ENCODE assay signal across 9 cellular contexts in the genomic region with DNA sequence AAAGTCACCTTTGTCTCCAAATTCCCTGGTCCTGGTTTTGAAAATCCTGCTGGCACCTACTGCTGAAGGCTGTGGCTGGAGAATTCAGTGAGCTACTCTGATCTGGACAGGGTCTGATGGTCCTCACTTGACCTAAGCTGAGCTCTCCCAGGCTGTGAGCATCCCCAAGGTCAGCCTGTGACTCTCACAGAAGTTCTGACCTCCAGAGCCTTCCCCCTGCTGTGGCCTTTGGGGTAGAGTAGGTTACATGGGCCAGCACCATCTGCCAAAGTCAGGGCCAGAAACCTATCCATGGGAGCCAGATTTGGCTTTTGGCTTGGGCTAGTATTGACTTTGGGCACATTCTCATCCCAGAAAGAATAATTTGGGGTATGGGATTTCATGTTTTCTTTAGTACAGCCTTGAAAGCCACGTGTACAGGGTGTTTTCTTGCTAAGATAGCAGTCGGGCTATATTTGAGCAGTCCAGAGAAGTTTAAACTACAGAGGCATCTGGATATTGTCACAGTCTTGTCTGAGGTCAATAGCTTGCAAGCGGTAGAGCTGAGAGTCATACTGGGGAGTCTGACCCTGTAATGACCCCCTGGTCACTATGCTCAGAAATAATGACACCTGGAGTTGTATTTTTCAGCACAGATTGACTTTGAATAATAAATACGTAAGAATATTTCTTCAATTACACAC. TPM values are rescaled to one million over a fixed set of nuclear protein-coding genes. Genes with fewer than 3 reads are reported as not detected.
DNase-seq lines count a peak whose midpoint lies in the region; ATAC-seq and TF ChIP-seq lines count a peak whose summit lies in the region.
"Had no signal": no experiment of that assay in that cellular context is flagged by ENCODE, and none has a peak within 500 bp of the region (broad histone marks: within the 10 kb centered on the region; RNA-seq: fewer than 3 reads in every experiment).

No MANE protein-coding gene starts in this region.

- peaks cover 88% of the 10 kb centered on the region for H3K4me1 ChIP-seq in DOHH2 (ENCODE audit: control insufficient read depth, low read length)
- peaks cover 0 to 30% (median 0%) of the 10 kb centered on the region in 3 donors for H3K4me1 ChIP-seq in gastroesophageal sphincter
- H3K4me1 ChIP-seq in GM23248 (ENCODE audit: insufficient read depth) = peaks cover 7% of the 10 kb centered on the region
- H3K4me1 ChIP-seq: parathyroid adenoma had no signal

- H3K4me2 ChIP-seq in DOHH2 (ENCODE audit: low read length) (peak overlapping the region; percentile 95), GM23248 (ENCODE audit: unreplicated experiment) (no peak overlapping the region)

- H3K9ac ChIP-seq in GM23248 = no peak overlapping the region
- H3K9ac ChIP-seq: parathyroid adenoma had no signal

- H3K9me3 ChIP-seq in DOHH2 (ENCODE audit: control insufficient read depth, insufficient read depth, low read length) = no peaks in the 10 kb centered on the region
- no peaks in the 10 kb centered on the region for H3K9me3 ChIP-seq in gastroesophageal sphincter
- no peaks in the 10 kb centered on the region for H3K9me3 ChIP-seq in GM23248 (ENCODE audit: low read depth)

- H3K36me3 ChIP-seq in DOHH2 (ENCODE audit: control insufficient read depth, low read length) (peaks cover 5% of the 10 kb centered on the region), gastroesophageal sphincter (peaks cover 0 to 19% of the 10 kb centered on the region in 2 donors), GM23248 (ENCODE audit: low read depth) (no peaks in the 10 kb centered on the region)

- TF ChIP-seq CTCF in DOHH2 (IDR thresholded peaks at IDR 0.05; ENCODE audit: low read depth, low read length, poor library complexity, severe bottlenecking) (no peak), gastroesophageal sphincter (IDR thresholded peaks at IDR 0.05) (no peak), progenitor cell of endocrine pancreas (IDR thresholded peaks at IDR 0.05; ENCODE audit: unreplicated experiment) (no peak)

- TF ChIP-seq EP300 in gastroesophageal sphincter (IDR thresholded peaks at IDR 0.05) = no peak

- peak overlapping the region; percentile 72 for H3K27ac Mint-ChIP-seq in progenitor cell of endocrine pancreas

- DNase-seq in NAMALWA (ENCODE audit: low spot score) (peak; percentile 38), progenitor cell of endocrine pancreas (ENCODE audit: low spot score, unreplicated experiment) (no peak), GM23248 (no peak), medulla oblongata (ENCODE audit: extremely low spot score) (no peak), NCI-H2227 (lab: John Stamatoyannopoulos, UW; ENCODE audit: unreplicated experiment) (no peak)

- H3K36me3 Mint-ChIP-seq in progenitor cell of endocrine pancreas (ENCODE audit: insufficient read depth) = peaks cover 1% of the 10 kb centered on the region

- no peaks in the 10 kb centered on the region for H3K9me3 Mint-ChIP-seq in progenitor cell of endocrine pancreas (ENCODE audit: low read depth)

- H3K27me3 Mint-ChIP-seq in progenitor cell of endocrine pancreas = no peaks in the 10 kb centered on the region

- H3K4me3 ChIP-seq in DOHH2 (ENCODE audit: low read length) (peak overlapping the region; percentile 68), gastroesophageal sphincter (no peak overlapping the region), GM23248 (no peak overlapping the region)

- 31 to 71% methylated on average over 1 to 4 of the region's 4 CpGs for whole genome bisulfite sequencing in gastroesophageal sphincter (ENCODE audit: low coverage in 1 of 2), 2 donors
- WGBS in GM23248 (ENCODE audit: low coverage in 1 of 2, low lambda C conversion rate in 2 of 2, missing lambda C conversion rate in 2 of 2), 2 experiments = 52 to 63% methylated on average over 4 of the region's 4 CpGs

- H3K9me2 ChIP-seq in DOHH2 (replicated peaks; ENCODE audit: control insufficient read depth, low read length) (no peaks in the 10 kb centered on the region), GM23248 (ENCODE audit: insufficient read depth) (no peaks in the 10 kb centered on the region)

- H3K79me2 ChIP-seq in DOHH2 (ENCODE audit: control insufficient read depth, low read length) (0 out of 2 replicates have a peak, but pooled peaks cover 4% of the 10 kb centered on the region), GM23248 (ENCODE audit: insufficient read depth) (no peaks in the 10 kb centered on the region)
- H3K79me2 ChIP-seq: parathyroid adenoma had no signal

- H4K20me1 ChIP-seq in DOHH2 (ENCODE audit: control insufficient read depth, insufficient read depth, low read depth, low read length) (no peaks in the 10 kb centered on the region), GM23248 (ENCODE audit: insufficient read depth) (no peaks in the 10 kb centered on the region)

- peaks cover 10% of the 10 kb centered on the region for H3K4me1 Mint-ChIP-seq in progenitor cell of endocrine pancreas (ENCODE audit: low read depth)

- no peak overlapping the region for H2AFZ ChIP-seq in GM23248
- H2AFZ ChIP-seq: parathyroid adenoma had no signal

- in situ Hi-C loops in GM23248 (cut with MboI) = no loop called here

- H3K4me3 Mint-ChIP-seq in progenitor cell of endocrine pancreas (ENCODE audit: low read depth) = no peak overlapping the region

- TF ChIP-seq POLR2A in gastroesophageal sphincter (IDR thresholded peaks at IDR 0.05) = no peak

- H3K27ac ChIP-seq in DOHH2 (ENCODE audit: low read depth, low read length) = peak overlapping the region; percentile 93
- H3K27ac ChIP-seq in gastroesophageal sphincter = peak overlapping the region in 3 of 4 donors; percentile 59 to 67 (median 61)
- no peak overlapping the region for H3K27ac ChIP-seq in GM23248
- H3K27ac ChIP-seq: parathyroid adenoma had no signal

- ATAC-seq in gastroesophageal sphincter = no peak
- ATAC-seq in GM21528 (IDR thresholded peaks at IDR 0.05; ENCODE audit: low FRiP score, unreplicated experiment) = no peak

- H3F3A ChIP-seq in DOHH2 (ENCODE audit: control insufficient read depth, insufficient read depth) (peaks cover 21% of the 10 kb centered on the region), GM23248 (ENCODE audit: insufficient read depth) (peaks cover 13% of the 10 kb centered on the region)

- no peaks in the 10 kb centered on the region for H3K27me3 ChIP-seq in DOHH2 (ENCODE audit: control insufficient read depth, low read length)
- H3K27me3 ChIP-seq in gastroesophageal sphincter = no peaks in the 10 kb centered on the region
- H3K27me3 ChIP-seq in GM23248 (replicated peaks; ENCODE audit: insufficient read depth) = no peaks in the 10 kb centered on the region

RNA-seq across cellular contexts. Expression of gene AGRP, which starts 6.2 kb away (rescaled TPM):
- not detected for total RNA-seq in gastroesophageal sphincter
- not detected in 2 replicates for total RNA-seq in progenitor cell of endocrine pancreas
- total RNA-seq in GM23248 (2014; rRNA removed; shearing (Covaris generic)) = not detected in 2 replicates
- polyA plus RNA-seq in GM23248 (2016; fragmentation: Nextera tagmentation; extraction: Ambion mirVana) = not detected in 2 replicates

RNA-seq across cellular contexts. Expression of gene ATP6V0D1, which starts 8.6 kb away (rescaled TPM):
- 100 to 1,000 TPM in 2 of 4 donors, 10 to 100 TPM in 2; 94.2 to 145 (median 110) TPM for total RNA-seq in gastroesophageal sphincter
- total RNA-seq in progenitor cell of endocrine pancreas = 65.3 and 67.5 TPM in 2 replicates
- total RNA-seq in GM23248 (2014; rRNA removed; shearing (Covaris generic)) = 112 and 166 TPM in 2 replicates
- 135 and 140 TPM in 2 replicates for polyA plus RNA-seq in GM23248 (2016; fragmentation: Nextera tagmentation; extraction: Ambion mirVana)

RNA-seq across cellular contexts. Expression of gene RIPOR1, which starts 39.1 kb away (rescaled TPM):
- 100 to 1,000 TPM in 1 of 4 donors, 10 to 100 TPM in 3; 43.3 to 112 (median 64.9) TPM for total RNA-seq in gastroesophageal sphincter
- 72.7 and 78.8 TPM in 2 replicates for total RNA-seq in progenitor cell of endocrine pancreas
- 27.8 and 81.3 TPM in 2 replicates for total RNA-seq in GM23248 (2014; rRNA removed; shearing (Covaris generic))
- 91.6 and 95.0 TPM in 2 replicates for polyA plus RNA-seq in GM23248 (2016; fragmentation: Nextera tagmentation; extraction: Ambion mirVana)

RNA-seq across cellular contexts. Expression of gene HSD11B2, which starts 58.6 kb away (rescaled TPM):
- total RNA-seq in gastroesophageal sphincter = 1 to 10 TPM in 1 of 4 donors, under 1 TPM in 2, not detected in 1; 0.19 to 2.1 (median 0.27) TPM
- total RNA-seq in progenitor cell of endocrine pancreas = 38.7 and 44.5 TPM in 2 replicates
- not detected in 2 replicates for total RNA-seq in GM23248 (2014; rRNA removed; shearing (Covaris generic))
- polyA plus RNA-seq in GM23248 (2016; fragmentation: Nextera tagmentation; extraction: Ambion mirVana) = 0.19 and 0.36 TPM in 2 replicates
